15 cellular contexts compared by ENCODE assay signal in genomic region chr17:81814748-81815645, GRCh38. TPM values are rescaled to one million over a fixed set of nuclear protein-coding genes. Genes with fewer than 3 reads are reported as not detected.
DNase-seq lines count a peak whose midpoint lies in the region; ATAC-seq and TF ChIP-seq lines count a peak whose summit lies in the region.
"Had no signal": no experiment of that assay in that cellular context is flagged by ENCODE, and none has a peak within 500 bp of the region (broad histone marks: within the 10 kb centered on the region; RNA-seq: fewer than 3 reads in every experiment).

No MANE protein-coding gene starts in this region.

- ATAC-seq in HG02610 (IDR thresholded peaks at IDR 0.05; ENCODE audit: unreplicated experiment): no peak
- ATAC-seq in GM19035 (IDR thresholded peaks at IDR 0.05; ENCODE audit: unreplicated experiment): no peak
- ATAC-seq: GM12878 had no signal

- peak; percentile 72 for DNase-seq in Calu3
- peak; percentile 70 for DNase-seq in NCI-H2196 treated with DMSO at 0.1 percent for 48 hours (lab: John Stamatoyannopoulos, UW; ENCODE audit: unreplicated experiment)
- DNase-seq in left kidney (ENCODE audit: low read depth, low spot score): peak; percentile 89
- DNase-seq in 8988T: no peak
- DNase-seq: activated T-cell treated with anti-CD3 and anti-CD28 coated beads, Interleukin-2, amount 50 U/mL, for 24 hours; CD4-positive, CD25-positive, alpha-beta regulatory T cell; erythroblast; MV-4-11; stomach had no signal

- H3K27me3 Mint-ChIP-seq in Calu3 (ENCODE audit: unreplicated experiment): peaks cover 27% of the 10 kb centered on the region

- H3K9me3 Mint-ChIP-seq in Calu3 (ENCODE audit: low read depth, unreplicated experiment): no peaks in the 10 kb centered on the region
- H3K9me3 Mint-ChIP-seq: activated T-cell treated with anti-CD3 and anti-CD28 coated beads, Interleukin-2, amount 50 U/mL, for 24 hours; CD4-positive, CD25-positive, alpha-beta regulatory T cell; neural crest cell had no signal

- no peak overlapping the region for H3K4me3 Mint-ChIP-seq in Calu3 (ENCODE audit: low read depth, unreplicated experiment)
- H3K4me3 Mint-ChIP-seq: activated T-cell treated with anti-CD3 and anti-CD28 coated beads, Interleukin-2, amount 50 U/mL, for 24 hours; CD4-positive, CD25-positive, alpha-beta regulatory T cell; neural crest cell had no signal

- H3K4me1 Mint-ChIP-seq in Calu3 (ENCODE audit: low read depth, unreplicated experiment): peaks cover 22% of the 10 kb centered on the region

- BruUV-seq in Calu3 (replicated peaks; lab: Mats Ljungman, UMichigan): no TSS peak

- TF ChIP-seq CTCF in Calu3 (IDR thresholded peaks at IDR 0.05; ENCODE audit: unreplicated experiment): no peak

- no peaks in the 10 kb centered on the region for H3K36me3 Mint-ChIP-seq in Calu3 (ENCODE audit: insufficient read depth, unreplicated experiment)
- H3K36me3 Mint-ChIP-seq: CD4-positive, CD25-positive, alpha-beta regulatory T cell had no signal

- H3K27ac Mint-ChIP-seq in Calu3 (ENCODE audit: unreplicated experiment): no peak overlapping the region
- H3K27ac Mint-ChIP-seq: activated T-cell treated with anti-CD3 and anti-CD28 coated beads, Interleukin-2, amount 50 U/mL, for 24 hours; CD4-positive, CD25-positive, alpha-beta regulatory T cell had no signal

- CTCF ChIA-PET in Calu3 (lab: Charles Lee): interaction anchor here (0.6 to 1.2 kb wide), 7 partner anchors 8 to 161 kb away, joined by 3 to 6 read pairs (median 4); partner anchors contain the start of genes MCRIP1 and SLC25A10

- intact Hi-C loops in Calu3 (cut with micrococcal nuclease; ENCODE audit: unreplicated experiment): no loop called here

RNA-seq across cellular contexts. Expression of gene GCGR, which starts 11.0 kb away (rescaled TPM):
- 0.78 TPM in 1 of 2 replicates, not detected in the other for total RNA-seq in Calu3 (2022)
- total RNA-seq: bronchial epithelial cell; CD4-positive, CD25-positive, alpha-beta regulatory T cell; GM12878; neural crest cell; RPMI7951 had no signal

RNA-seq across cellular contexts. Expression of gene MCRIP1, which starts 18.1 kb away (rescaled TPM):
- 37.3 and 38.5 TPM in 2 replicates for total RNA-seq in Calu3 (2022)

RNA-seq across cellular contexts. Expression of gene PPP1R27, which starts 19.9 kb away (rescaled TPM):
- not detected in 2 replicates for total RNA-seq in Calu3 (2022)
- total RNA-seq: bronchial epithelial cell; CD4-positive, CD25-positive, alpha-beta regulatory T cell; neural crest cell; RPMI7951; stomach had no signal

RNA-seq across cellular contexts. Expression of gene P4HB, which starts 45.3 kb away (rescaled TPM):
- total RNA-seq in Calu3 (2022): 750 and 777 TPM in 2 replicates

RNA-seq across cellular contexts. Expression of gene ARHGDIA, which starts 56.1 kb away (rescaled TPM):
- 273 and 288 TPM in 2 replicates for total RNA-seq in Calu3 (2022)
